In the genomic region with DNA sequence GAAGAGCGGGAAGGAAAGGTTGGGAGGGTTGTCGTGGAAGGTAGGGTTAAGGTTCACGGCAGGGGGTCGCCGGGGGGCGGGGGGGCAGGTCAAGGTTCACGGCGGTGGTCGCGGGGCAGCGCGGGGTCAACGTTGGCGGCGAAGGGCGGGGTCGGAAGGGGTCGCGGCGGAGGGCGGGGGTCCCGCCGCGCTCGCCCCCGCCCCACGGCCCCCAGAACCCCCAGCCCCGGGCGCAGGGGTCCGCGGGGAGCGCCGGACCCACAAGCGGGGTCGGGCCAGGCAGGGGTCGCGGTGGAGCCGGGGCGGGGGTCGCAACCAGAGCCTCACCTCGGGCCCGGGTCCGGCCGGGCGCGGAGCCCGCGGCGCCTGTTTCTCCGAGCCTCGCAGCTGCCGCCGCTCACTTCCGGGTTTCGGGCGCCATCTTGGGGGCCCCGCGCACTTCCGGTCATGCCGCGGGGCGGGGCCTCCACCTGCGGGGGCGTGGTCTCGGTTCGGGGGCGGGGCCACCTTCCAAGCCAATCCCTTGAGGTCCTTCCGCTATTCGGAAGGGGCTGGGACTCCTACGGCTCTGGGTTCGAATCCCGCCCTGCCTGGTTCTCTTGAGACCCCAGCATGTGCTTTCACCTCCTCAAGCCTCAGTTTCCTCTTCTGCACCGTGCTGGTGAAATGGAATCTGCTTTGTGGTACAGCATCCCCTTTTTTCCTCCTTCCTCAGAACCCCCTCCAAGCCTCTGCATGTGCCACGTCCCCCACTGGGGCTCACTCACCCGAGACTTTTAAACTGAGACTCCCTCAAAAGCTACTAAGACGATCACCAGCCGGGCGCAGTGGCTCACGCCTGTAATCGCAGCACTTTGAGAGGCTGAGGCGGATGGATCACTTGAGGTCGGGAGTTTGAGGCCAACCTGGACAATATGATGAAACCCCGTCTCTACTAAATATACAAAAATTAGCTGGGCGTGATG, we compare ENCODE assay signal across 1 cellular context.
TF ChIP-seq lines count a peak whose summit lies in the region.

A gene with protein sequence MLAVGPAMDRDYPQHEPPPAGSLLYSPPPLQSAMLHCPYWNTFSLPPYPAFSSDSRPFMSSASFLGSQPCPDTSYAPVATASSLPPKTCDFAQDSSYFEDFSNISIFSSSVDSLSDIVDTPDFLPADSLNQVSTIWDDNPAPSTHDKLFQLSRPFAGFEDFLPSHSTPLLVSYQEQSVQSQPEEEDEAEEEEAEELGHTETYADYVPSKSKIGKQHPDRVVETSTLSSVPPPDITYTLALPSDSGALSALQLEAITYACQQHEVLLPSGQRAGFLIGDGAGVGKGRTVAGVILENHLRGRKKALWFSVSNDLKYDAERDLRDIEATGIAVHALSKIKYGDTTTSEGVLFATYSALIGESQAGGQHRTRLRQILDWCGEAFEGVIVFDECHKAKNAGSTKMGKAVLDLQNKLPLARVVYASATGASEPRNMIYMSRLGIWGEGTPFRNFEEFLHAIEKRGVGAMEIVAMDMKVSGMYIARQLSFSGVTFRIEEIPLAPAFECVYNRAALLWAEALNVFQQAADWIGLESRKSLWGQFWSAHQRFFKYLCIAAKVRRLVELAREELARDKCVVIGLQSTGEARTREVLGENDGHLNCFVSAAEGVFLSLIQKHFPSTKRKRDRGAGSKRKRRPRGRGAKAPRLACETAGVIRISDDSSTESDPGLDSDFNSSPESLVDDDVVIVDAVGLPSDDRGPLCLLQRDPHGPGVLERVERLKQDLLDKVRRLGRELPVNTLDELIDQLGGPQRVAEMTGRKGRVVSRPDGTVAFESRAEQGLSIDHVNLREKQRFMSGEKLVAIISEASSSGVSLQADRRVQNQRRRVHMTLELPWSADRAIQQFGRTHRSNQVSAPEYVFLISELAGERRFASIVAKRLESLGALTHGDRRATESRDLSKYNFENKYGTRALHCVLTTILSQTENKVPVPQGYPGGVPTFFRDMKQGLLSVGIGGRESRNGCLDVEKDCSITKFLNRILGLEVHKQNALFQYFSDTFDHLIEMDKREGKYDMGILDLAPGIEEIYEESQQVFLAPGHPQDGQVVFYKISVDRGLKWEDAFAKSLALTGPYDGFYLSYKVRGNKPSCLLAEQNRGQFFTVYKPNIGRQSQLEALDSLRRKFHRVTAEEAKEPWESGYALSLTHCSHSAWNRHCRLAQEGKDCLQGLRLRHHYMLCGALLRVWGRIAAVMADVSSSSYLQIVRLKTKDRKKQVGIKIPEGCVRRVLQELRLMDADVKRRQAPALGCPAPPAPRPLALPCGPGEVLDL (N-terminal part only) (minus strand): TSS at position 424 of the 965 bp plus-strand sequence. CDS start 19,992 bp downstream, outside the sequence.

TF ChIP-seq in HepG2, 621 proteins besides CTCF, POLR2A, EP300 and RAD21 (continued from another document):
- TF ChIP-seq, protein P1, sequence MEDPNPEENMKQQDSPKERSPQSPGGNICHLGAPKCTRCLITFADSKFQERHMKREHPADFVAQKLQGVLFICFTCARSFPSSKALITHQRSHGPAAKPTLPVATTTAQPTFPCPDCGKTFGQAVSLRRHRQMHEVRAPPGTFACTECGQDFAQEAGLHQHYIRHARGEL (CRISPR knock-in tag; IDR thresholded peaks at IDR 0.05): no peak
- TF ChIP-seq ZNF354B (CRISPR knock-in tag; IDR thresholded peaks at IDR 0.05): 0 out of 2 replicates have a peak, but pooled peaks have one; percentile 55
- no peak for TF ChIP-seq NFE2 (CRISPR knock-in tag; IDR thresholded peaks at IDR 0.05)
- TF ChIP-seq ISL2 (CRISPR knock-in tag; IDR thresholded peaks at IDR 0.05): peak; percentile 40; the same call in 1 of the 2 replicates
- TF ChIP-seq ZNF224 (CRISPR knock-in tag; IDR thresholded peaks at IDR 0.05): no peak
- peak; percentile 89 for TF ChIP-seq RBFOX2 (IDR thresholded peaks at IDR 0.05; ENCODE audit: low read depth, low read length)
- TF ChIP-seq ZNF547 (CRISPR knock-in tag; IDR thresholded peaks at IDR 0.05): peak; percentile 50; the same call in 1 of the 2 replicates
- no peak for TF ChIP-seq GATA4 (IDR thresholded peaks at IDR 0.05; ENCODE audit: borderline replicate concordance, low read depth)
- TF ChIP-seq GATAD1 (CRISPR knock-in tag; IDR thresholded peaks at IDR 0.05): peak; percentile 69
- peak; percentile 81; the same call in 1 of the 2 replicates for TF ChIP-seq MAZ (IDR thresholded peaks at IDR 0.05; ENCODE audit: borderline replicate concordance, low read depth, low read length)
- TF ChIP-seq MAZ (CRISPR knock-in tag; IDR thresholded peaks at IDR 0.05; ENCODE audit: low read depth): peak; percentile 71
- TF ChIP-seq, protein P2, sequence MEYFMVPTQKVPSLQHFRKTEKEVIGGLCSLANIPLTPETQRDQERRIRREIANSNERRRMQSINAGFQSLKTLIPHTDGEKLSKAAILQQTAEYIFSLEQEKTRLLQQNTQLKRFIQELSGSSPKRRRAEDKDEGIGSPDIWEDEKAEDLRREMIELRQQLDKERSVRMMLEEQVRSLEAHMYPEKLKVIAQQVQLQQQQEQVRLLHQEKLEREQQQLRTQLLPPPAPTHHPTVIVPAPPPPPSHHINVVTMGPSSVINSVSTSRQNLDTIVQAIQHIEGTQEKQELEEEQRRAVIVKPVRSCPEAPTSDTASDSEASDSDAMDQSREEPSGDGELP (IDR thresholded peaks at IDR 0.05; ENCODE audit: borderline replicate concordance, low read depth): peak; percentile 38; the same call in 1 of the 2 replicates
- TF ChIP-seq HNRNPK (IDR thresholded peaks at IDR 0.05; ENCODE audit: low read depth, low read length, poor library complexity, severe bottlenecking): peak; percentile 19
- TF ChIP-seq, protein P3, sequence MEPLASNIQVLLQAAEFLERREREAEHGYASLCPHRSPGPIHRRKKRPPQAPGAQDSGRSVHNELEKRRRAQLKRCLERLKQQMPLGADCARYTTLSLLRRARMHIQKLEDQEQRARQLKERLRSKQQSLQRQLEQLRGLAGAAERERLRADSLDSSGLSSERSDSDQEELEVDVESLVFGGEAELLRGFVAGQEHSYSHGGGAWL (CRISPR knock-in tag; IDR thresholded peaks at IDR 0.05): peak; percentile 51; the same call in 1 of the 2 replicates
- TF ChIP-seq, protein P4, sequence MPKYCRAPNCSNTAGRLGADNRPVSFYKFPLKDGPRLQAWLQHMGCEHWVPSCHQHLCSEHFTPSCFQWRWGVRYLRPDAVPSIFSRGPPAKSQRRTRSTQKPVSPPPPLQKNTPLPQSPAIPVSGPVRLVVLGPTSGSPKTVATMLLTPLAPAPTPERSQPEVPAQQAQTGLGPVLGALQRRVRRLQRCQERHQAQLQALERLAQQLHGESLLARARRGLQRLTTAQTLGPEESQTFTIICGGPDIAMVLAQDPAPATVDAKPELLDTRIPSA (CRISPR knock-in tag; IDR thresholded peaks at IDR 0.05; ENCODE audit: borderline replicate concordance): no peak
- peak; percentile 90; the same call in 1 of the 3 replicates for TF ChIP-seq MXI1 (IDR thresholded peaks at IDR 0.05; ENCODE audit: borderline replicate concordance, low read depth, low read length)
